In the genomic region with DNA sequence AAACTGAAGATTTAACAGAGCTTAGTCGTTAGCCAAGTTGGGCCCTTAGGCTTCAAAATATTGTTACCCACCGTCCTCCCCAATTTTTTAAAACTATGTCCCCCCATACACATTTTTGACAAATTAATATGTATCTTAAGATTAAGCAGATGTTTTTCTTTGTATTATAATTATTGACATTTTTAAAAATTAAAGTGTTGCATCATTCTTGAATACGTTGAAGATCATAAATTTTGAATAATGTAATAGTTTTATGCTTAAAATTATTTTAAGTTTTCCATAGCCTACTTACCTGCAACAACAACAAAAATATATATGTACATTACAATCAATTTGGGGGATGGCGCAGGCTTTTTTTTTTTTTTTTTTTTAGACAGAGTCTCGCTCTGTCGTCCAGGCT, we compare ENCODE assay signal across 2 cellular contexts.
TF ChIP-seq lines count a peak whose summit lies in the region.

No MANE protein-coding gene starts in this region.

TF ChIP-seq in IMR-90, 13 proteins besides CTCF, POLR2A, EP300 and RAD21:
- TF ChIP-seq, protein P1, sequence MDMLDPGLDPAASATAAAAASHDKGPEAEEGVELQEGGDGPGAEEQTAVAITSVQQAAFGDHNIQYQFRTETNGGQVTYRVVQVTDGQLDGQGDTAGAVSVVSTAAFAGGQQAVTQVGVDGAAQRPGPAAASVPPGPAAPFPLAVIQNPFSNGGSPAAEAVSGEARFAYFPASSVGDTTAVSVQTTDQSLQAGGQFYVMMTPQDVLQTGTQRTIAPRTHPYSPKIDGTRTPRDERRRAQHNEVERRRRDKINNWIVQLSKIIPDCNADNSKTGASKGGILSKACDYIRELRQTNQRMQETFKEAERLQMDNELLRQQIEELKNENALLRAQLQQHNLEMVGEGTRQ (IDR thresholded peaks at IDR 0.05; ENCODE audit: low read depth, low read length) = no peak
- TF ChIP-seq MXI1 (IDR thresholded peaks at IDR 0.05; ENCODE audit: borderline replicate concordance, low read depth, low read length) = no peak
- 0 out of 2 replicates have a peak, but pooled peaks have one; percentile 10 for TF ChIP-seq CEBPB (IDR thresholded peaks at IDR 0.05; ENCODE audit: low read depth, low read length)

TF ChIP-seq in H1, 55 proteins besides CTCF, POLR2A, EP300 and RAD21:
- TF ChIP-seq MAFK (IDR thresholded peaks at IDR 0.05; ENCODE audit: low read depth, low read length) (no peak), CBX5 (IDR thresholded peaks at IDR 0.05; ENCODE audit: low read depth, low read length) (no peak), POLR2AphosphoS5 (IDR thresholded peaks at IDR 0.05; ENCODE audit: low read depth, low read length) (no peak), CEBPB (IDR thresholded peaks at IDR 0.05; ENCODE audit: low read depth, low read length) (no peak), ASH2L (IDR thresholded peaks at IDR 0.05; ENCODE audit: low read length) (no peak), TBP (IDR thresholded peaks at IDR 0.05; ENCODE audit: low read depth, low read length) (no peak), HDAC2 (IDR thresholded peaks at IDR 0.05; ENCODE audit: borderline replicate concordance in 1 of 2, low read depth in 2 of 2, low read length in 2 of 2) (no peak), TCF12 (IDR thresholded peaks at IDR 0.05; ENCODE audit: low read depth, low read length) (no peak), GABPA (IDR thresholded peaks at IDR 0.05; ENCODE audit: borderline replicate concordance, insufficient read depth, low read length) (no peak), JUN (IDR thresholded peaks at IDR 0.05; ENCODE audit: low read depth, low read length) (no peak), CREB1 (IDR thresholded peaks at IDR 0.05) (no peak), JUND (IDR thresholded peaks at IDR 0.05; ENCODE audit: low read length) (no peak), RNF2 (IDR thresholded peaks at IDR 0.05; ENCODE audit: borderline replicate concordance, low read depth, low read length, missing control alignments, poor library complexity, severe bottlenecking) (no peak), CTBP2 (IDR thresholded peaks at IDR 0.05; ENCODE audit: borderline replicate concordance, insufficient read depth, insufficient read length, low read length) (no peak)
- TF ChIP-seq, protein P1 (IDR thresholded peaks at IDR 0.05; ENCODE audit: low read length) = no peak
